ENCODE assay signal across 8 cellular contexts in the genomic region with DNA sequence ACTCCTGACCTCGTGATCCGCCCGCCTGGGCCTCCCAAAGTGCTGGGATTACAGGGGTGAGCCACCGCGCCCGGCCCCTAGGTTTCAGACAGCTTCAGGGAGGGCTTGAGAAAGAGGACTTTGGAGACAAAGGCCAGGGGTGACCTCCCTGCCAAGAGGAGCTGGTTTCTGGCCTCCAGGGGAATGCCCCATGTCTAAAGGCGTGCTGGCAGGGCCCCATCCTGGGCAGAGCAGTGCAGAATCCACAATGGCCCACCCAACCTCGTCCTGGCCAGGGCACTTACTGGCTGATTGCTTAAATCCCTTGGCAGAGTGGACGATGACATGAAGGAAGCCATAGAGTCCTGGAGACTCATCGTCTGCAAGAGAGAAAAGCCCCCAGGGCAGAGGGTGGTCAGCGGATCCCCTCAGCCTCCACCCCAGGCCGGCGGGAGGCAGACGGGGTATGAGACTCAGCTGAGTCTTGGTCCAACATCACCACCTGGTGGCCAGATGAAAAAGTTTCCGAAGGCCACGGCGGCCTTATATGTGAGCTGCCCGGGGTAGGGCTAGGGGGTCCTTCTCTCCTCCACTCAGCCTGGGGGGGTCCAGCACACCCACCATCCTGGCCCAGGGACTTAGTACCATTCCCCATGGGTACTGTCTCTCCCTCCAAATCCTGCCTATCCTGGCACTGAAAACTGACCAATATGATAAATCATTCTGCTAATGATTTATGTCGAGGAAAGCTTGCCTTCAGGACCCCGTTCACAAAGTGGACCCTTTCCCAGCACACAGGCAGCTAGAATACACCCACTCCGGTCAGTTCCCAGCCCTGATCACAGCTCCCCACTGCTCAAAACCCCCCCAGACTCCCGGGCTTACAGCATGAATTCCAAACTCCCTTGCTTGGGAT. TPM values are rescaled to one million over a fixed set of nuclear protein-coding genes. Genes with fewer than 3 reads are reported as not detected.
DNase-seq lines count a peak whose midpoint lies in the region; ATAC-seq and TF ChIP-seq lines count a peak whose summit lies in the region.

No MANE protein-coding gene starts in this region.

- H3K27ac Mint-ChIP-seq in activated naive CD4-positive, alpha-beta T cell treated with anti-CD3 and anti-CD28 coated beads for 36 hours = no peak overlapping the region

- TF ChIP-seq CTCF in OCI-LY3 (IDR thresholded peaks at IDR 0.05; ENCODE audit: low read depth, low read length) = peak; percentile 36

- no peaks in the 10 kb centered on the region for H3K9me3 ChIP-seq in OCI-LY3 (ENCODE audit: insufficient read depth, low read length)

- H3K9ac ChIP-seq in OCI-LY3 (ENCODE audit: low read length) = no peak overlapping the region

- H3K4me3 Mint-ChIP-seq in activated naive CD4-positive, alpha-beta T cell treated with anti-CD3 and anti-CD28 coated beads for 36 hours = no peak overlapping the region

- intact Hi-C loops in activated naive CD4-positive, alpha-beta T cell treated with anti-CD3 and anti-CD28 coated beads for 36 hours (cut with micrococcal nuclease) = loop anchor here (2.0 to 5.0 kb wide), 3 partner anchors 57 to 264 kb away; no protein-coding TSS in a partner anchor
- intact Hi-C loops in posterior cingulate gyrus (cut with DNase I) = loop anchor here (5.0 kb wide), 2 partner anchors 54 to 259 kb away; no protein-coding TSS in a partner anchor

- H3K36me3 Mint-ChIP-seq in activated naive CD4-positive, alpha-beta T cell treated with anti-CD3 and anti-CD28 coated beads for 36 hours (ENCODE audit: low read depth) = peaks cover 25% of the 10 kb centered on the region

- no peaks in the 10 kb centered on the region for H3K4me1 ChIP-seq in OCI-LY3 (ENCODE audit: low read length)

- no peak overlapping the region for H3K4me3 ChIP-seq in OCI-LY3 (ENCODE audit: low read length)

- H3K27ac ChIP-seq in OCI-LY3 (ENCODE audit: low read length) = no peak overlapping the region

- H3K27me3 ChIP-seq in OCI-LY3 (ENCODE audit: low read depth, low read length) = no peaks in the 10 kb centered on the region

- H2AFZ ChIP-seq in OCI-LY3 (ENCODE audit: low read depth, low read length) = no peak overlapping the region

- H3K27me3 Mint-ChIP-seq in activated naive CD4-positive, alpha-beta T cell treated with anti-CD3 and anti-CD28 coated beads for 36 hours (ENCODE audit: low read depth) = no peaks in the 10 kb centered on the region

- no peaks in the 10 kb centered on the region for H4K20me1 ChIP-seq in OCI-LY3 (ENCODE audit: insufficient read depth, low read length)

- H3K79me2 ChIP-seq in OCI-LY3 (ENCODE audit: low read length) = no peaks in the 10 kb centered on the region

- DNase-seq in NCI-H2081 (lab: John Stamatoyannopoulos, UW) = peak; percentile 13 to 28
- DNase-seq in NCI-H2081 treated with DMSO at 0.1 percent for 48 hours (lab: John Stamatoyannopoulos, UW) = no peak
- DNase-seq in activated naive CD4-positive, alpha-beta T cell treated with anti-CD3 and anti-CD28 coated beads for 36 hours = peak; percentile 64
- peak; percentile 43 for DNase-seq in glomerular visceral epithelial cell (ENCODE audit: extremely low spot score)
- DNase-seq in posterior cingulate gyrus = peak; percentile 43 to 95 (median 73)

- no peaks in the 10 kb centered on the region for H3K9me3 Mint-ChIP-seq in activated naive CD4-positive, alpha-beta T cell treated with anti-CD3 and anti-CD28 coated beads for 36 hours

- ATAC-seq in GM21825 (IDR thresholded peaks at IDR 0.05; ENCODE audit: unreplicated experiment) (no peak), HG02981 (IDR thresholded peaks at IDR 0.05; ENCODE audit: unreplicated experiment) (no peak)

- CTCF ChIA-PET in activated naive CD4-positive, alpha-beta T cell treated with anti-CD3 and anti-CD28 coated beads for 36 hours (lab: Charles Lee) = interaction anchor here (0.7 to 1.8 kb wide), 12 partner anchors 11 to 1001 kb away, joined by 3 to 7 read pairs (median 3); a partner anchor contains a TSS

- no peaks in the 10 kb centered on the region for H3K36me3 ChIP-seq in OCI-LY3 (replicated peaks; ENCODE audit: low read depth, low read length)

- no peaks in the 10 kb centered on the region for H3K4me1 Mint-ChIP-seq in activated naive CD4-positive, alpha-beta T cell treated with anti-CD3 and anti-CD28 coated beads for 36 hours (ENCODE audit: low read depth)

- H3K4me2 ChIP-seq in OCI-LY3 (ENCODE audit: low read length) = no peak overlapping the region

RNA-seq across cellular contexts. Expression of a gene that starts 59.1 kb away (rescaled TPM):
- total RNA-seq in activated naive CD4-positive, alpha-beta T cell treated with anti-CD3 and anti-CD28 coated beads for 36 hours = 1 to 10 TPM; 7.3 to 7.4 TPM
